In genomic region chr7:77799078-77799964, GRCh38 we compare ENCODE assay signal across 8 cellular contexts. TPM values are rescaled to one million over a fixed set of nuclear protein-coding genes. Genes with fewer than 3 reads are reported as not detected.
DNase-seq lines count a peak whose midpoint lies in the region; ATAC-seq and TF ChIP-seq lines count a peak whose summit lies in the region.

No MANE protein-coding gene starts in this region.

- peak overlapping the region; percentile 87 for H3K9ac ChIP-seq in skeletal muscle satellite cell (ENCODE audit: low read depth, low read length)

- in situ Hi-C loops in brain microvascular endothelial cell (cut with HindIII; ENCODE audit: low pct_ligation_motif_present, low sequenced_read_pairs), result no loop called here

- TF ChIP-seq CTCF in A673 (conservative IDR thresholded peaks at IDR 0.05; ENCODE audit: low read depth, low read length) (0 out of 2 replicates have a peak, but pooled peaks have one; percentile 13), brain microvascular endothelial cell (IDR thresholded peaks at IDR 0.05; ENCODE audit: low read depth, low read length, missing control alignments) (no peak)

- BruUV-seq in A673 (replicated peaks; lab: Mats Ljungman, UMichigan), result no TSS peak

- H3K4me1 ChIP-seq in A673 (ENCODE audit: insufficient read depth, low read length, poor library complexity, severe bottlenecking) (peaks cover 13% of the 10 kb centered on the region), skeletal muscle satellite cell (ENCODE audit: control insufficient read depth, insufficient read depth, low read length) (peaks cover 14% of the 10 kb centered on the region)

- H3K4me3 ChIP-seq in A673 (ENCODE audit: low read depth, low read length, poor library complexity, severe bottlenecking), result peak overlapping the region; percentile 63
- peak overlapping the region; percentile 97 for H3K4me3 ChIP-seq in brain microvascular endothelial cell (ENCODE audit: low read depth, low read length)
- H3K4me3 ChIP-seq in iPS-18c (ENCODE audit: insufficient read depth, low read depth, low read length), result peak overlapping the region; percentile 84
- H3K4me3 ChIP-seq in skeletal muscle satellite cell (ENCODE audit: low read length), result peak overlapping the region; percentile 92

- POLR2A ChIA-PET in A673 (lab: Charles Lee; ENCODE audit: low non-redundant PET), result no interaction called here

- H3K36me3 ChIP-seq in A673 (ENCODE audit: insufficient read depth, low read length, poor library complexity, severe bottlenecking) (no peaks in the 10 kb centered on the region), KOPT-K1 (ENCODE audit: insufficient read depth, low read length) (peaks cover 7% of the 10 kb centered on the region), brain microvascular endothelial cell (replicated peaks) (no peaks in the 10 kb centered on the region), skeletal muscle satellite cell (ENCODE audit: insufficient read depth, low read length) (no peaks in the 10 kb centered on the region)

- no peaks in the 10 kb centered on the region for H3K27me3 ChIP-seq in A673 (replicated peaks; ENCODE audit: insufficient read depth, low read depth, low read length, poor library complexity)
- H3K27me3 ChIP-seq in brain microvascular endothelial cell (replicated peaks), result no peaks in the 10 kb centered on the region
- H3K27me3 ChIP-seq in skeletal muscle satellite cell (ENCODE audit: control insufficient read depth, insufficient read depth, low read length), result no peaks in the 10 kb centered on the region

- intact Hi-C loops in A673 (cut with micrococcal nuclease; ENCODE audit: unreplicated experiment), result loop anchor here (10.0 kb wide), 1 partner anchor 135 kb away; no protein-coding TSS in a partner anchor

- ATAC-seq in GM18907 (IDR thresholded peaks at IDR 0.05; ENCODE audit: unreplicated experiment), result peak; percentile 3
- no peak for ATAC-seq in GM19351 (IDR thresholded peaks at IDR 0.05; ENCODE audit: unreplicated experiment)

- H3K9me3 ChIP-seq in A673 (ENCODE audit: low read depth, low read length, poor library complexity, severe bottlenecking) (no peaks in the 10 kb centered on the region), KOPT-K1 (ENCODE audit: insufficient read depth, low read length, poor library complexity, severe bottlenecking) (no peaks in the 10 kb centered on the region), iPS-18c (ENCODE audit: control insufficient read depth, insufficient read depth, low read length) (no peaks in the 10 kb centered on the region), skeletal muscle satellite cell (replicated peaks; ENCODE audit: low read length) (no peaks in the 10 kb centered on the region)

- CTCF ChIA-PET in A673 (lab: Charles Lee), result interaction anchor here (1.5 kb wide), 1 partner anchor 148 kb away, joined by 4 read pairs; no protein-coding TSS in a partner anchor

- peak overlapping the region; percentile 90 for H3K27ac ChIP-seq in A673 (ENCODE audit: low read depth, low read length, poor library complexity, severe bottlenecking)
- H3K27ac ChIP-seq in KOPT-K1 (ENCODE audit: low read depth, low read length, poor library complexity, severe bottlenecking), result peak overlapping the region; percentile 85
- peak overlapping the region; percentile 35 for H3K27ac ChIP-seq in brain microvascular endothelial cell

- peak; percentile 46 for DNase-seq in A673 (ENCODE audit: low spot score)
- peak; percentile 68 for DNase-seq in SW480 (ENCODE audit: low spot score)
- peak; percentile 4 for DNase-seq in brain microvascular endothelial cell

- peak overlapping the region; percentile 91 for H3K4me2 ChIP-seq in skeletal muscle satellite cell (ENCODE audit: low read length)

RNA-seq across cellular contexts. Expression of gene PHTF2, which starts 0.7 kb away (rescaled TPM):
- total RNA-seq in A673 (2021), result 34.4 and 36.6 TPM in 2 replicates
- total RNA-seq in skeletal muscle satellite cell (2012; rRNA removed), result 17.3 and 22.8 TPM in 2 replicates

RNA-seq across cellular contexts. Expression of gene TMEM60, which starts 1.1 kb away (rescaled TPM):
- total RNA-seq in A673 (2021), result 13.4 and 14.8 TPM in 2 replicates
- total RNA-seq in skeletal muscle satellite cell (2012; rRNA removed), result 9.6 and 16.7 TPM in 2 replicates

Comparison
In these comparisons a context has a peak if more than half of its experiments do, and no peak if none do; other contexts are left out.
1. DNase-seq: peak in every context shown above with its lines; median percentile 68 in SW480; 46 in A673; 4 in brain microvascular endothelial cell.
2. H3K27ac ChIP-seq: peak in every context shown above with its lines; median percentile 90 in A673; 85 in KOPT-K1; 35 in brain microvascular endothelial cell.